18 cellular contexts compared by ENCODE assay signal in genomic region chr7:74223711-74224510, GRCh38. TPM values are rescaled to one million over a fixed set of nuclear protein-coding genes. Genes with fewer than 3 reads are reported as not detected.
DNase-seq lines count a peak whose midpoint lies in the region; ATAC-seq and TF ChIP-seq lines count a peak whose summit lies in the region.
"Had no signal": no experiment of that assay in that cellular context is flagged by ENCODE, and none has a peak within 500 bp of the region (broad histone marks: within the 10 kb centered on the region; RNA-seq: fewer than 3 reads in every experiment).

No MANE protein-coding gene starts in this region.

- intact Hi-C loops in left cardiac atrium (cut with DNase I) = no loop called here

- no peak overlapping the region for H3K4me3 ChIP-seq in H7 (ENCODE audit: insufficient read depth, low read depth, low read length)
- H3K4me3 ChIP-seq in foreskin fibroblast (ENCODE audit: low read depth in 1 of 2, low read length in 2 of 2) = no peak overlapping the region
- H3K4me3 ChIP-seq: breast epithelium, left lung had no signal

- DNase-seq in DMS153 (lab: John Stamatoyannopoulos, UW) (peak; percentile 5), DMS153 treated with DMSO at 0.1 percent for 48 hours (lab: John Stamatoyannopoulos, UW; ENCODE audit: unreplicated experiment) (no peak), H7 (peak; percentile 47), T-helper 17 cell (no peak), foreskin fibroblast (no peak), left cardiac atrium (no peak)
- peak; percentile 59 for DNase-seq in natural killer cell treated with Interleukin-12 subunit alpha and Interleukin-12 subunit beta and Interleukin-15 and Interleukin-18, amount 100 ng/mL, for 72 hours (ENCODE audit: low spot score)
- DNase-seq: CD4-positive, alpha-beta memory T cell; effector CD4-positive, alpha-beta T cell; hypothalamus; left lung; NCI-H1417 treated with DMSO at 0.1 percent for 48 hours; NCI-H524; nephron progenitor cell; T-helper 1 cell had no signal

- peaks cover 3% of the 10 kb centered on the region for H3K36me3 Mint-ChIP-seq in T-helper 17 cell (ENCODE audit: low read depth)
- H3K36me3 Mint-ChIP-seq in natural killer cell treated with Interleukin-12 subunit alpha and Interleukin-12 subunit beta and Interleukin-15 and Interleukin-18, amount 100 ng/mL, for 72 hours = peaks cover 7% of the 10 kb centered on the region

- no peaks in the 10 kb centered on the region for H3K27me3 ChIP-seq in H7 (ENCODE audit: control insufficient read depth, insufficient read depth, low read length)
- H3K27me3 ChIP-seq: breast epithelium, left lung had no signal

- no peaks in the 10 kb centered on the region for H3K27me3 Mint-ChIP-seq in T-helper 17 cell
- H3K27me3 Mint-ChIP-seq in natural killer cell treated with Interleukin-12 subunit alpha and Interleukin-12 subunit beta and Interleukin-15 and Interleukin-18, amount 100 ng/mL, for 72 hours = no peaks in the 10 kb centered on the region
- H3K27me3 Mint-ChIP-seq: activated naive CD8-positive, alpha-beta T cell; CD4-positive, alpha-beta memory T cell had no signal

- peaks cover 6% of the 10 kb centered on the region for H3K4me1 Mint-ChIP-seq in T-helper 17 cell
- H3K4me1 Mint-ChIP-seq in natural killer cell treated with Interleukin-12 subunit alpha and Interleukin-12 subunit beta and Interleukin-15 and Interleukin-18, amount 100 ng/mL, for 72 hours (ENCODE audit: low read depth in 2 of 2) = peaks cover 15 to 27% of the 10 kb centered on the region in 2 donors
- H3K4me1 Mint-ChIP-seq: nephron progenitor cell had no signal

- no peak overlapping the region for H3K4me3 Mint-ChIP-seq in T-helper 17 cell
- H3K4me3 Mint-ChIP-seq in natural killer cell treated with Interleukin-12 subunit alpha and Interleukin-12 subunit beta and Interleukin-15 and Interleukin-18, amount 100 ng/mL, for 72 hours = no peak overlapping the region
- H3K4me3 Mint-ChIP-seq: activated naive CD8-positive, alpha-beta T cell; CD4-positive, alpha-beta memory T cell; nephron progenitor cell had no signal

- no peak for ATAC-seq in T-helper 17 cell
- no peak for ATAC-seq in natural killer cell treated with Interleukin-12 subunit alpha and Interleukin-12 subunit beta and Interleukin-15 and Interleukin-18, amount 100 ng/mL, for 72 hours
- ATAC-seq in HG02938 (IDR thresholded peaks at IDR 0.05; ENCODE audit: unreplicated experiment) = no peak
- no peak for ATAC-seq in left cardiac atrium
- ATAC-seq: left lung had no signal

- H3K27ac Mint-ChIP-seq in T-helper 17 cell = peak overlapping the region; percentile 74
- H3K27ac Mint-ChIP-seq in natural killer cell treated with Interleukin-12 subunit alpha and Interleukin-12 subunit beta and Interleukin-15 and Interleukin-18, amount 100 ng/mL, for 72 hours = peak overlapping the region in 1 of 2 donors; percentile 26
- H3K27ac Mint-ChIP-seq: activated naive CD8-positive, alpha-beta T cell had no signal

- TF ChIP-seq CTCF in foreskin fibroblast (IDR thresholded peaks at IDR 0.05; ENCODE audit: low read depth, low read length) = no peak

- H3K36me3 ChIP-seq in H7 (replicated peaks; ENCODE audit: control insufficient read depth, insufficient read depth, low read length) = peaks cover 3% of the 10 kb centered on the region
- H3K36me3 ChIP-seq: breast epithelium had no signal

- H3K9me3 ChIP-seq in T-helper 17 cell (ENCODE audit: control insufficient read depth, low read length, poor library complexity, severe bottlenecking) = no peaks in the 10 kb centered on the region
- H3K9me3 ChIP-seq: breast epithelium, left lung had no signal

- no peaks in the 10 kb centered on the region for H3K9me3 Mint-ChIP-seq in natural killer cell treated with Interleukin-12 subunit alpha and Interleukin-12 subunit beta and Interleukin-15 and Interleukin-18, amount 100 ng/mL, for 72 hours
- H3K9me3 Mint-ChIP-seq: CD4-positive, alpha-beta memory T cell; nephron progenitor cell had no signal

RNA-seq across cellular contexts. Expression of gene LAT2, which starts 14.1 kb away (rescaled TPM):
- total RNA-seq in H7 (2014; rRNA removed; shearing (Covaris generic)) = 0.87 TPM in 1 of 2 replicates, not detected in the other
- total RNA-seq in T-helper 17 cell (1 to 10 TPM; 2.2 to 8.6 TPM), left cardiac atrium (1 to 10 TPM; 4.2 to 5.6 TPM)
- total RNA-seq in natural killer cell treated with Interleukin-12 subunit alpha and Interleukin-12 subunit beta and Interleukin-15 and Interleukin-18, amount 100 ng/mL, for 72 hours = 100 to 1,000 TPM in 1 of 2 donors, 10 to 100 TPM in 1; 78.0 to 161 TPM

RNA-seq across cellular contexts. Expression of gene RFC2, which starts 30.3 kb away (rescaled TPM):
- total RNA-seq in H7 (2014; rRNA removed; shearing (Covaris generic)) = 109 and 126 TPM in 2 replicates
- total RNA-seq in T-helper 17 cell (10 to 100 TPM in 1 of 2 donors, 1 to 10 TPM in 1; 9.5 to 12.4 TPM), left cardiac atrium (10 to 100 TPM; 13.8 to 14.3 TPM)
- 10 to 100 TPM; 66.4 to 87.5 TPM for total RNA-seq in natural killer cell treated with Interleukin-12 subunit alpha and Interleukin-12 subunit beta and Interleukin-15 and Interleukin-18, amount 100 ng/mL, for 72 hours

RNA-seq across cellular contexts. Expression of gene EIF4H, which starts 49.8 kb away (rescaled TPM):
- total RNA-seq in H7 (2014; rRNA removed; shearing (Covaris generic)) = 316 and 343 TPM in 2 replicates
- total RNA-seq in T-helper 17 cell = 100 to 1,000 TPM; 242 to 255 TPM
- 100 to 1,000 TPM; 344 to 347 TPM for total RNA-seq in natural killer cell treated with Interleukin-12 subunit alpha and Interleukin-12 subunit beta and Interleukin-15 and Interleukin-18, amount 100 ng/mL, for 72 hours
- total RNA-seq in left cardiac atrium = 100 to 1,000 TPM; 163 to 219 TPM

Comparison
In these comparisons a context has a peak if more than half of its experiments do, and no peak if none do; other contexts are left out.
1. DNase-seq: peak in DMS153 (single experiment), H7 (single experiment) and natural killer cell treated with Interleukin-12 subunit alpha and Interleukin-12 subunit beta and Interleukin-15 and Interleukin-18, amount 100 ng/mL, for 72 hours (single experiment); none in DMS153 treated with DMSO at 0.1 percent for 48 hours (single experiment), T-helper 17 cell (0 of 3), foreskin fibroblast (0 of 2) and left cardiac atrium (single experiment).
2. RNA of gene LAT2, which starts 14.1 kb away (total RNA-seq): 78.0 to 161 TPM in natural killer cell treated with Interleukin-12 subunit alpha and Interleukin-12 subunit beta and Interleukin-15 and Interleukin-18, amount 100 ng/mL, for 72 hours; 2.2 to 8.6 TPM in T-helper 17 cell, 4.2 to 5.6 TPM in left cardiac atrium and 0.87 TPM in H7; every median in the first group is over 4 times any median in the second.